In genomic region chr20:35699127-35699913, GRCh38 we compare ENCODE assay signal across 8 cellular contexts. TPM values are rescaled to one million over a fixed set of nuclear protein-coding genes. Genes with fewer than 3 reads are reported as not detected.
A peak's percentile ranks its signal among the peaks of the same experiment; 100 is the strongest.
DNase-seq lines count a peak whose midpoint lies in the region; ATAC-seq, FAIRE-seq and TF ChIP-seq lines count a peak whose summit lies in the region.

Gene NFS1 (minus strand): TSS chr20:35699352. CDS start chr20:35699288, 64 bp downstream.
Gene ROMO1 (plus strand): TSS chr20:35699405. CDS start chr20:35699633, 228 bp downstream.

- no peak for FAIRE-seq in H1 (lab: Jason Lieb, UNC)

- H2BK15ac ChIP-seq in H1 (ENCODE audit: low read length) (no peak within 1 kb of the TSS), mesenchymal stem cell (ENCODE audit: low read depth, poor library complexity, severe bottlenecking) (no peak within 1 kb of the TSS)

- H4K91ac ChIP-seq in H1 (replicated peaks; ENCODE audit: insufficient read length, low read length) (peak within 1 kb of the TSS; percentile 66), mesenchymal stem cell (ENCODE audit: low read length) (no peak within 1 kb of the TSS)

- H3K4me1 Mint-ChIP-seq in CD4-positive, alpha-beta T cell (ENCODE audit: low read depth): peaks cover 51% of the 10 kb centered on the region

- peak; percentile 77 to 87 (median 80) for DNase-seq in CD4-positive, alpha-beta T cell
- peak; percentile 98 for DNase-seq in HPDE6-E6E7 (ENCODE audit: extremely low spot score)
- peak; percentile 69 for DNase-seq in NK-92 treated with Interleukin-12 subunit alpha and Interleukin-12 subunit beta, amount 100 ng/mL, for 24 hours (lab: John Stamatoyannopoulos, UW)
- peak; percentile 68 to 79 (median 75) for DNase-seq in activated CD8-positive, alpha-beta memory T cell treated with anti-CD3 and anti-CD28 coated beads for 48 hours (ENCODE audit: low read depth in 2 of 3, low spot score in 2 of 3)
- DNase-seq in H1 (ENCODE audit: low read depth in 1 of 2, low spot score in 2 of 2): peak; percentile 65 to 90
- DNase-seq in mesenchymal stem cell: peak; percentile 91
- DNase-seq in stimulated activated CD8-positive, alpha-beta memory T cell treated with anti-CD3 and anti-CD28 coated beads, Interleukin-12 subunit alpha, Interleukin-12 subunit beta, amount 100 ng/mL, for 4 hours (ENCODE audit: low read depth): peak; percentile 75

- peak within 1 kb of the TSS; percentile 95 for H3K4me3 Mint-ChIP-seq in CD4-positive, alpha-beta T cell

- peak; percentile 89 for ATAC-seq in CD4-positive, alpha-beta T cell (ENCODE audit: poor library complexity)
- ATAC-seq in GM19452 (IDR thresholded peaks at IDR 0.05; ENCODE audit: unreplicated experiment): peak; percentile 79

- H3K9ac ChIP-seq in H1 (replicated peaks in 1 of 4; ENCODE audit: extremely low read depth in 1 of 4, low read depth in 3 of 4, low read length in 3 of 4) (peak within 1 kb of the TSS; percentile 80 to 96 (median 90)), mesenchymal stem cell (ENCODE audit: low read length) (peak within 1 kb of the TSS; percentile 99)

- H2BK5ac ChIP-seq in H1 (ENCODE audit: low read depth, low read length): peak within 1 kb of the TSS; percentile 95
- H2BK5ac ChIP-seq in mesenchymal stem cell (ENCODE audit: low read depth, low read length, poor library complexity, severe bottlenecking): peak within 1 kb of the TSS; percentile 9

- H3K9me3 Mint-ChIP-seq in CD4-positive, alpha-beta T cell: no peaks in the 10 kb centered on the region

- H3K79me2 ChIP-seq in H1 (ENCODE audit: control insufficient read depth in 1 of 2, insufficient read depth in 2 of 2, low read length in 2 of 2): peaks cover 0 to 8% of the 10 kb centered on the region in 2 experiments; a peak in 2 of 4 replicates

- H4K20me1 ChIP-seq in H1 (replicated peaks in 1 of 2; ENCODE audit: control insufficient read depth in 1 of 2, insufficient read depth in 2 of 2, low read length in 2 of 2): peaks cover 0 to 6% of the 10 kb centered on the region in 2 experiments

- peak within 1 kb of the TSS; percentile 94 for H2AFZ ChIP-seq in H1 (ENCODE audit: low read length)
- peak within 1 kb of the TSS; percentile 94 for H2AFZ ChIP-seq in mesenchymal stem cell (ENCODE audit: low read depth, low read length)

- H3K4me1 ChIP-seq in H1 (replicated peaks in 1 of 4; ENCODE audit: control insufficient read depth in 3 of 4, insufficient read depth in 4 of 4, low read length in 3 of 4) (peaks cover 0 to 2% (median under 1%) of the 10 kb centered on the region in 4 experiments; a peak in 3 of 7 replicates), mesenchymal stem cell (ENCODE audit: control insufficient read depth, insufficient read depth, low read depth, low read length) (peaks cover 14% of the 10 kb centered on the region)

- no peaks in the 10 kb centered on the region for H3K27me3 ChIP-seq in CD4-positive, alpha-beta T cell (ENCODE audit: control insufficient read depth, insufficient read depth, low read length)
- H3K27me3 ChIP-seq in H1 (replicated peaks in 1 of 4; ENCODE audit: control insufficient read depth in 3 of 4, extremely low read depth in 1 of 4, insufficient read depth in 3 of 4, low read length in 3 of 4): no peaks in the 10 kb centered on the region
- no peaks in the 10 kb centered on the region for H3K27me3 ChIP-seq in mesenchymal stem cell (ENCODE audit: control insufficient read depth in 1 of 2, insufficient read depth in 1 of 2, low read length in 2 of 2)

- peak; percentile 83 to 93 for TF ChIP-seq POLR2A in H1 (IDR thresholded peaks at IDR 0.05; ENCODE audit: control extremely low read depth in 1 of 2, low read depth in 2 of 2, low read length in 2 of 2)

- H2BK12ac ChIP-seq in H1 (ENCODE audit: low read depth, low read length): no peak within 1 kb of the TSS
- H2BK12ac ChIP-seq in mesenchymal stem cell (ENCODE audit: low read length in 2 of 2): peak within 1 kb of the TSS in 1 of 2 experiments; percentile 21

- H2BK20ac ChIP-seq in H1 (ENCODE audit: low read length): no peak within 1 kb of the TSS

- H4K8ac ChIP-seq in H1 (ENCODE audit: extremely low read depth, insufficient read depth, low read length) (peak within 1 kb of the TSS; percentile 98), mesenchymal stem cell (ENCODE audit: low read length) (peak within 1 kb of the TSS; percentile 79)

- CTCF ChIA-PET in CD4-positive, alpha-beta T cell (lab: Charles Lee): interaction anchor here (0.8 to 1.7 kb wide), 9 partner anchors 9 to 185 kb away, joined by 3 to 8 read pairs (median 3); no protein-coding TSS in a partner anchor
- CTCF ChIA-PET in H1 (lab: Charles Lee; ENCODE audit: partially characterized antibody): interaction anchor here (0.6 to 2.4 kb wide), 4 partner anchors 10 to 902 kb away, joined by 3 to 8 read pairs (median 6); partner anchors contain the start of gene RBM39

- H3K27ac ChIP-seq in CD4-positive, alpha-beta T cell (ENCODE audit: low read depth, low read length): peak within 1 kb of the TSS; percentile 93
- H3K27ac ChIP-seq in H1 (ENCODE audit: low read depth, low read length): peak within 1 kb of the TSS; percentile 78
- H3K27ac ChIP-seq in mesenchymal stem cell (ENCODE audit: low read length, poor library complexity, severe bottlenecking): peak within 1 kb of the TSS; percentile 76

- H3K4me2 ChIP-seq in H1 (ENCODE audit: insufficient read depth in 1 of 2, low read depth in 2 of 2, low read length in 2 of 2): peak within 1 kb of the TSS; percentile 75 to 91
- H3K4me2 ChIP-seq in mesenchymal stem cell (ENCODE audit: low read length, poor library complexity, severe bottlenecking): peak within 1 kb of the TSS; percentile 91

- H3K36me3 ChIP-seq in H1 (ENCODE audit: control insufficient read depth in 2 of 4, insufficient read depth in 4 of 4, low read length in 3 of 4) (peaks cover 3 to 31% (median 7%) of the 10 kb centered on the region in 4 experiments), mesenchymal stem cell (ENCODE audit: control insufficient read depth in 1 of 2, insufficient read depth in 2 of 2, low read depth in 1 of 2, low read length in 2 of 2) (peaks cover 13 to 54% of the 10 kb centered on the region in 2 experiments)

- H3K27me3 Mint-ChIP-seq in CD4-positive, alpha-beta T cell: no peaks in the 10 kb centered on the region

- TF ChIP-seq RAD21 in H1 (IDR thresholded peaks at IDR 0.05 in 1 of 2, conservative IDR thresholded peaks at IDR 0.05 in 1 of 2; ENCODE audit: low read depth in 2 of 2, low read length in 2 of 2): peak; percentile 7 to 31; a peak in 1 of 4 replicates

- H3K4me3 ChIP-seq in H1 (ENCODE audit: extremely low read depth in 1 of 4, insufficient read depth in 2 of 4, low read depth in 3 of 4, low read length in 4 of 4) (peak within 1 kb of the TSS; percentile 66 to 99 (median 88)), mesenchymal stem cell (ENCODE audit: insufficient read depth in 1 of 2, low read depth in 1 of 2, low read length in 2 of 2) (peak within 1 kb of the TSS; percentile 90 to 99)

- H2BK120ac ChIP-seq in H1 (replicated peaks; ENCODE audit: low read depth, low read length) (no peak within 1 kb of the TSS), mesenchymal stem cell (ENCODE audit: low read depth, low read length) (peak within 1 kb of the TSS; percentile 9)

- 1% methylated on average over 64 of the region's 80 CpGs; no CpG with 5 or more reads in 1 of the 2 experiments for WGBS in H1 (ENCODE audit: extremely low coverage in 1 of 2, insufficient coverage in 1 of 2, insufficient read length in 1 of 2, insufficient replicate concordance in 2 of 2, low coverage in 1 of 2, low lambda C conversion rate in 2 of 2, missing lambda C conversion rate in 1 of 2), 2 experiments
- under 1% methylated on average over 69 of the region's 80 CpGs for WGBS in mesenchymal stem cell

- H3K18ac ChIP-seq in H1 (ENCODE audit: extremely low read depth, low read length): peak within 1 kb of the TSS; percentile 86
- peak within 1 kb of the TSS; percentile 25 to 95 for H3K18ac ChIP-seq in mesenchymal stem cell (ENCODE audit: low read depth in 1 of 2, low read length in 2 of 2)

- peak within 1 kb of the TSS; percentile 84 for H3K27ac Mint-ChIP-seq in CD4-positive, alpha-beta T cell

- intact Hi-C loops in CD4-positive, alpha-beta T cell (cut with DNase I, micrococcal nuclease): loop anchor here (2.0 to 10.0 kb wide), 8 partner anchors 35 to 255 kb away; partner anchors contain the start of genes CPNE1 (in 2 of the 2), RBM12 (in 2 of the 2), SCAND1 (in 1 of the 2) and SPAG4 (in 1 of the 2)

- no peak within 1 kb of the TSS for H2AK5ac ChIP-seq in H1 (ENCODE audit: low read depth, low read length)
- peak within 1 kb of the TSS; percentile 17 for H2AK5ac ChIP-seq in mesenchymal stem cell (ENCODE audit: low read length, severe bottlenecking)

- H4K5ac ChIP-seq in H1 (ENCODE audit: insufficient read length, low read depth, low read length): no peak within 1 kb of the TSS

- H3K9me3 ChIP-seq in CD4-positive, alpha-beta T cell (ENCODE audit: control insufficient read depth, low read length): no peaks in the 10 kb centered on the region
- H3K9me3 ChIP-seq in H1 (ENCODE audit: insufficient read depth in 2 of 2, low read depth in 1 of 2, low read length in 1 of 2) (no peaks in the 10 kb centered on the region), mesenchymal stem cell (ENCODE audit: control insufficient read depth, low read length) (no peaks in the 10 kb centered on the region)

- peak; percentile 11 for TF ChIP-seq CTCF in CD4-positive, alpha-beta T cell (IDR thresholded peaks at IDR 0.05)
- TF ChIP-seq CTCF in H1 (IDR thresholded peaks at IDR 0.05; ENCODE audit: control extremely low read depth in 1 of 3, insufficient read depth in 1 of 3, low read depth in 1 of 3, low read length in 3 of 3): peak in 2 of 3 experiments; percentile 32 to 39; a peak in 2 of 4 replicates

- no peak within 1 kb of the TSS for H3K23ac ChIP-seq in H1 (ENCODE audit: insufficient read length)
- peak within 1 kb of the TSS in 1 of 2 experiments; percentile 74 for H3K23ac ChIP-seq in mesenchymal stem cell (ENCODE audit: low read length in 2 of 2)

- H3K23me2 ChIP-seq in H1 (ENCODE audit: low read depth, low read length): peaks cover 13% of the 10 kb centered on the region

- POLR2A ChIA-PET in CD4-positive, alpha-beta T cell (lab: Charles Lee): interaction anchor here (0.6 to 7.8 kb wide), 18 partner anchors 9 to 255 kb away, joined by 3 to 125 read pairs (median 10); partner anchors contain the start of genes CPNE1, PHF20, RBM12 and RBM39
- POLR2A ChIA-PET in H1 (lab: Charles Lee; ENCODE audit: partially characterized antibody): interaction anchor here (0.8 to 40.1 kb wide), 11 partner anchors 17 to 255 kb away, joined by 3 to 2341 read pairs (median 3); partner anchors contain the start of genes CPNE1, PHF20, RBM12 and RBM39

- peak in 1 of 2 experiments; percentile 16; a peak in 1 of 3 replicates for TF ChIP-seq EP300 in H1 (IDR thresholded peaks at IDR 0.05; ENCODE audit: borderline replicate concordance in 1 of 2, low read depth in 2 of 2, low read length in 2 of 2)

- H3K56ac ChIP-seq in H1 (replicated peaks; ENCODE audit: insufficient read length, low read depth, low read length): peak within 1 kb of the TSS; percentile 87

- H3K36me3 Mint-ChIP-seq in CD4-positive, alpha-beta T cell (ENCODE audit: low read depth): peaks cover 77% of the 10 kb centered on the region

- H3K4ac ChIP-seq in H1 (replicated peaks; ENCODE audit: insufficient read length, low read depth, low read length) (peak within 1 kb of the TSS; percentile 82), mesenchymal stem cell (ENCODE audit: low read depth in 1 of 2, low read length in 2 of 2) (peak within 1 kb of the TSS; percentile 92 to 99)

- H3K79me1 ChIP-seq in H1 (ENCODE audit: low read depth, low read length) (no peaks in the 10 kb centered on the region), mesenchymal stem cell (replicated peaks; ENCODE audit: low read length, poor library complexity, severe bottlenecking) (peaks cover 21% of the 10 kb centered on the region)

- H3K14ac ChIP-seq in H1 (ENCODE audit: insufficient read length): no peak within 1 kb of the TSS
- peak within 1 kb of the TSS in 1 of 2 experiments; percentile 97 for H3K14ac ChIP-seq in mesenchymal stem cell (ENCODE audit: low read length in 2 of 2)

RNA-seq across cellular contexts. Expression of gene NFS1, which starts in this region (rescaled TPM):
- total RNA-seq in CD4-positive, alpha-beta T cell: 10 to 100 TPM; 10.6 to 11.5 TPM
- total RNA-seq in H1 (2021; fragmentation: NEBNext Ultra II Directional; extraction: Animal tissue kit (Norgen Biotek cat#: 25700)): 25.1 and 26.1 TPM in 2 replicates
- polyA plus RNA-seq in H1 (2011; rRNA removed): 35.4 and 38.8 TPM in 2 replicates
- polyA plus RNA-seq in H1 (2011; cell fraction: cytosol; rRNA removed): 34.4 TPM
- polyA plus RNA-seq in H1 (2011; cell fraction: nucleus; rRNA removed): 37.7 TPM
- polyA plus RNA-seq in H1 (2012, experiment 1 of 2): 21.4 to 26.7 TPM (median 23.6 TPM) in 4 replicates
- 20.6 TPM for polyA plus RNA-seq in H1 (2012, experiment 2 of 2)
- polyA plus RNA-seq in H1 (2013, experiment 1 of 2): 13.6 TPM
- 12.2 TPM for polyA plus RNA-seq in H1 (2013, experiment 2 of 2)
- 27.2 and 28.3 TPM in 2 replicates for polyA minus RNA-seq in H1 (2011; rRNA and poly(A)+ RNA removed)
- polyA minus RNA-seq in H1 (2011; cell fraction: cytosol; rRNA and poly(A)+ RNA removed): 11.1 TPM
- polyA minus RNA-seq in H1 (2011; cell fraction: nucleus; rRNA and poly(A)+ RNA removed): 10.5 TPM
- 12.7 TPM for polyA plus RNA-seq in mesenchymal stem cell (2013, experiment 1 of 2)
- polyA plus RNA-seq in mesenchymal stem cell (2013, experiment 2 of 2): 13.6 TPM

RNA-seq across cellular contexts. Expression of gene ROMO1, which starts in this region (rescaled TPM):
- 10 to 100 TPM; 32.9 to 35.8 TPM for total RNA-seq in CD4-positive, alpha-beta T cell
- total RNA-seq in H1 (2021; fragmentation: NEBNext Ultra II Directional; extraction: Animal tissue kit (Norgen Biotek cat#: 25700)): 164 and 173 TPM in 2 replicates
- polyA plus RNA-seq in H1 (2011; rRNA removed): 702 and 1,070 TPM in 2 replicates
- polyA plus RNA-seq in H1 (2011; cell fraction: cytosol; rRNA removed): 631 TPM
- polyA plus RNA-seq in H1 (2011; cell fraction: nucleus; rRNA removed): 401 TPM
- polyA plus RNA-seq in H1 (2012, experiment 1 of 2): 114 to 387 TPM (median 323 TPM) in 4 replicates
- 427 TPM for polyA plus RNA-seq in H1 (2012, experiment 2 of 2)
- polyA plus RNA-seq in H1 (2013, experiment 1 of 2): 546 TPM
- 515 TPM for polyA plus RNA-seq in H1 (2013, experiment 2 of 2)
- 15.1 and 25.8 TPM in 2 replicates for polyA minus RNA-seq in H1 (2011; rRNA and poly(A)+ RNA removed)
- 45.5 TPM for polyA minus RNA-seq in H1 (2011; cell fraction: cytosol; rRNA and poly(A)+ RNA removed)
- polyA minus RNA-seq in H1 (2011; cell fraction: nucleus; rRNA and poly(A)+ RNA removed): 46.2 TPM
- polyA plus RNA-seq in mesenchymal stem cell (2013, experiment 1 of 2): 553 TPM
- polyA plus RNA-seq in mesenchymal stem cell (2013, experiment 2 of 2): 561 TPM

Comparison
In these comparisons a context has a peak if more than half of its experiments do, and no peak if none do; other contexts are left out.
1. Peak in every context shown above with its lines: DNase-seq, ATAC-seq, H3K4me3 ChIP-seq and H3K27ac ChIP-seq.